In the genomic region with DNA sequence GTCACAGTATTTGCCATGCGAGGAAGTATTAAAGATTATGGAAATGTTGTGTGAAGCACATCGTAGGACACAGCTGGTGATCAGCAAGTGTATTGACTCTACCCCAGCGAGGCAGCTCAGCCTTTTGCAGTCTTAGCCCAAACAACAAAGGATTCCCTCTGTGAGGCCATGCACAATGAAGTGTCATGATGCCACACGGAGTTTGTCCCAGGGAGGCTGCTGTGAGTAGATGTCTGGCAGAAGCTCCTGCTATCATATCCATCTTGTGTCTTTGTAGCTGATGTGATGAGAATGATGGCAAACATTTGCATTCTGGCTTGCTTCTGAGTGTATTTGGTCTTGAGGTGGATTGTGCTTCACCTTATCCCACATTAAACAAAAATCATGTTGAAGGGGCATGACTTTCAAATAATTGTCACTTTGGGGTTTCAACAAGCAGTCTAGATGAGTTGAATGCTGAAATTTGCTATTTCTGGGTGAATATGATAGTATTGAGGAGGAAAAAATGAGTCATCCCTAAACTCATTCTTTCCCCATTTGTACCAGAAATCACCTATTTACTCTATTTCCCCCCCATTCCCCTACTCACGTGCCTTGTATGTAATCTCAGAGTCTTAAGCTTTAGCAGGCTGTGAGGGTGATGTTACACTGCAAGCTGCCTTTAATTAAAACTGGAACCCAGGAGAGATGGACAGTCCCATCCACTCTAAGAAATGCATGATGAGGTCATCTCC, we compare ENCODE assay signal across 16 cellular contexts.
A peak's percentile ranks its signal among the peaks of the same experiment; 100 is the strongest.
DNase-seq lines count a peak whose midpoint lies in the region; ATAC-seq and TF ChIP-seq lines count a peak whose summit lies in the region.
"Had no signal": no experiment of that assay in that cellular context is flagged by ENCODE, and none has a peak within 500 bp of the region (broad histone marks: within the 10 kb centered on the region; RNA-seq: fewer than 3 reads in every experiment).

No MANE protein-coding gene starts in this region.

- H3T11ph ChIP-seq in H9 (ENCODE audit: low read length) = no peak overlapping the region

- H2AFZ ChIP-seq in H9 (ENCODE audit: low read length) = no peak overlapping the region
- H2AFZ ChIP-seq in hepatocyte = no peak overlapping the region
- H2AFZ ChIP-seq: parathyroid adenoma had no signal

- H3K9me2 ChIP-seq in hepatocyte (replicated peaks; ENCODE audit: insufficient read depth) = no peaks in the 10 kb centered on the region

- no peak overlapping the region for H3K14ac ChIP-seq in H9 (ENCODE audit: insufficient read depth, low read length)

- no peak overlapping the region for H3K23ac ChIP-seq in H9 (ENCODE audit: insufficient read length, low read depth, low read length)
- no peak overlapping the region for H3K23ac ChIP-seq in mesendoderm (ENCODE audit: low read length)

- H2BK5ac ChIP-seq in H9 (ENCODE audit: insufficient read length, low read length) = no peak overlapping the region
- H2BK5ac ChIP-seq in mesendoderm (ENCODE audit: low read length) = no peak overlapping the region

- no peak overlapping the region for H4K8ac ChIP-seq in H9 (replicated peaks; ENCODE audit: insufficient read length, low read depth, low read length)
- no peak overlapping the region for H4K8ac ChIP-seq in mesendoderm (ENCODE audit: low read depth, low read length)

- no peaks in the 10 kb centered on the region for H3K23me2 ChIP-seq in H9 (ENCODE audit: insufficient read length, low read depth, low read length, poor library complexity, severe bottlenecking)

- TF ChIP-seq CTCF in H9 (conservative IDR thresholded peaks at IDR 0.05) (no peak), hepatocyte (IDR thresholded peaks at IDR 0.05; ENCODE audit: poor library complexity) (no peak)

- H3K36me3 ChIP-seq in adipocyte (ENCODE audit: control insufficient read depth, insufficient read depth, low read length, severe bottlenecking) (no peaks in the 10 kb centered on the region), mesendoderm (ENCODE audit: control insufficient read depth, insufficient read depth, low read length) (no peaks in the 10 kb centered on the region), hepatocyte (replicated peaks; ENCODE audit: insufficient read depth, low read depth) (no peaks in the 10 kb centered on the region)
- H3K36me3 ChIP-seq: heart left ventricle had no signal

- 0 out of 5 replicates have a peak overlapping the region, but pooled peaks of 1 of the 2 experiments have one; percentile 34 for H3K4me3 Mint-ChIP-seq in H9
- H3K4me3 Mint-ChIP-seq in natural killer cell treated with Interleukin-12 subunit alpha and Interleukin-12 subunit beta and Interleukin-15 and Interleukin-18, amount 100 ng/mL, for 72 hours = no peak overlapping the region
- H3K4me3 Mint-ChIP-seq: CD14-positive monocyte had no signal

- no CpG with 5 or more reads among the region's 5 CpGs for WGBS in H9 (ENCODE audit: extremely low coverage, insufficient read length, low lambda C conversion rate)
- WGBS in mesendoderm (ENCODE audit: extremely low coverage, insufficient coverage, low lambda C conversion rate) = no CpG with 5 or more reads among the region's 5 CpGs
- WGBS in hepatocyte (ENCODE audit: low lambda C conversion rate, missing lambda C conversion rate) = 60% methylated on average over 5 of the region's 5 CpGs

- peaks cover 3% of the 10 kb centered on the region; the same call in 1 of the 2 replicates for H3K27me3 Mint-ChIP-seq in H9 (ENCODE audit: low read depth)
- peaks cover 13% of the 10 kb centered on the region in 2 donors for H3K27me3 Mint-ChIP-seq in natural killer cell treated with Interleukin-12 subunit alpha and Interleukin-12 subunit beta and Interleukin-15 and Interleukin-18, amount 100 ng/mL, for 72 hours

- H3K18ac ChIP-seq in H9 (ENCODE audit: insufficient read length, low read depth, low read length) (no peak overlapping the region), mesendoderm (ENCODE audit: low read length) (no peak overlapping the region)

- H3K9me3 Mint-ChIP-seq in H9 = no peaks in the 10 kb centered on the region
- H3K9me3 Mint-ChIP-seq in natural killer cell treated with Interleukin-12 subunit alpha and Interleukin-12 subunit beta and Interleukin-15 and Interleukin-18, amount 100 ng/mL, for 72 hours = no peaks in the 10 kb centered on the region

- H3K4me2 ChIP-seq in H9 (ENCODE audit: insufficient read depth, insufficient read length, low read length) (no peak overlapping the region), mesendoderm (ENCODE audit: low read length) (no peak overlapping the region), hepatocyte (no peak overlapping the region)

- H3K4me3 ChIP-seq in adipocyte (ENCODE audit: low read length) = no peak overlapping the region
- H3K4me3 ChIP-seq in mesendoderm (ENCODE audit: low read length) = no peak overlapping the region
- H3K4me3 ChIP-seq in hepatocyte = no peak overlapping the region
- H3K4me3 ChIP-seq: heart left ventricle had no signal

- no peak for ATAC-seq in natural killer cell treated with Interleukin-12 subunit alpha and Interleukin-12 subunit beta and Interleukin-15 and Interleukin-18, amount 100 ng/mL, for 72 hours
- ATAC-seq: heart left ventricle, left cardiac atrium had no signal

- H2BK15ac ChIP-seq in H9 (ENCODE audit: low read depth, low read length) = no peak overlapping the region
- H2BK15ac ChIP-seq in mesendoderm (replicated peaks; ENCODE audit: low read depth) = no peak overlapping the region

- no peak overlapping the region for H4K91ac ChIP-seq in H9 (ENCODE audit: insufficient read length, low read depth, low read length)

- H2BK120ac ChIP-seq in H9 (ENCODE audit: low read depth, low read length, poor library complexity, severe bottlenecking) (no peak overlapping the region), mesendoderm (ENCODE audit: low read depth, low read length) (no peak overlapping the region)

- no peak overlapping the region for H3K27ac Mint-ChIP-seq in H9
- no peak overlapping the region for H3K27ac Mint-ChIP-seq in natural killer cell treated with Interleukin-12 subunit alpha and Interleukin-12 subunit beta and Interleukin-15 and Interleukin-18, amount 100 ng/mL, for 72 hours

- H2BK20ac ChIP-seq in H9 (ENCODE audit: low read depth, low read length, poor library complexity, severe bottlenecking) = no peak overlapping the region

- H3K27ac ChIP-seq in H9 (ENCODE audit: insufficient read length, low read depth, low read length) (no peak overlapping the region), mesendoderm (ENCODE audit: low read depth, low read length) (no peak overlapping the region), hepatocyte (no peak overlapping the region), substantia nigra (ENCODE audit: low read depth, low read length, poor library complexity, severe bottlenecking) (no peak overlapping the region)
- H3K27ac ChIP-seq: heart left ventricle, parathyroid adenoma had no signal

- peaks cover 8 to 20% of the 10 kb centered on the region in 2 experiments for H3K4me1 Mint-ChIP-seq in H9
- H3K4me1 Mint-ChIP-seq in natural killer cell treated with Interleukin-12 subunit alpha and Interleukin-12 subunit beta and Interleukin-15 and Interleukin-18, amount 100 ng/mL, for 72 hours (ENCODE audit: low read depth in 2 of 2) = no peaks in the 10 kb centered on the region
- H3K4me1 Mint-ChIP-seq: CD14-positive monocyte had no signal

- no peak overlapping the region for H2BK12ac ChIP-seq in H9 (ENCODE audit: insufficient read length, low read depth, low read length)

- no peak overlapping the region for H3K4ac ChIP-seq in H9 (ENCODE audit: low read depth, low read length)
- no peak overlapping the region for H3K4ac ChIP-seq in mesendoderm (ENCODE audit: low read depth, low read length)

- H3K9ac ChIP-seq in H9 (ENCODE audit: extremely low read depth, insufficient read length, low read length) (no peak overlapping the region), adipocyte (ENCODE audit: low read length) (no peak overlapping the region), mesendoderm (ENCODE audit: low read length) (no peak overlapping the region)
- H3K9ac ChIP-seq: parathyroid adenoma had no signal

- H4K5ac ChIP-seq in H9 (ENCODE audit: insufficient read length, low read depth, low read length) = no peak overlapping the region
- no peak overlapping the region for H4K5ac ChIP-seq in mesendoderm (ENCODE audit: low read length)

- no peaks in the 10 kb centered on the region; a peak in 1 of 7 replicates for H3K36me3 Mint-ChIP-seq in H9 (ENCODE audit: insufficient read depth in 1 of 3, low read depth in 3 of 3)
- no peaks in the 10 kb centered on the region for H3K36me3 Mint-ChIP-seq in natural killer cell treated with Interleukin-12 subunit alpha and Interleukin-12 subunit beta and Interleukin-15 and Interleukin-18, amount 100 ng/mL, for 72 hours
- H3K36me3 Mint-ChIP-seq: CD14-positive monocyte had no signal

- H3K4me1 ChIP-seq in H9 (ENCODE audit: insufficient read depth, low read length) (peaks cover 5% of the 10 kb centered on the region; the same call in 1 of the 2 replicates), adipocyte (ENCODE audit: control insufficient read depth, insufficient read depth, low read length) (peaks cover 3% of the 10 kb centered on the region), mesendoderm (ENCODE audit: control insufficient read depth, low read depth, low read length) (peaks cover 6% of the 10 kb centered on the region), hepatocyte (ENCODE audit: insufficient read depth) (peaks cover 4% of the 10 kb centered on the region)
- H3K4me1 ChIP-seq: heart left ventricle, parathyroid adenoma had no signal

- H3K79me2 ChIP-seq in H9 (ENCODE audit: insufficient read depth, low read length) (no peaks in the 10 kb centered on the region), mesendoderm (ENCODE audit: control insufficient read depth, insufficient read depth, low read length) (no peaks in the 10 kb centered on the region), hepatocyte (no peaks in the 10 kb centered on the region)
- H3K79me2 ChIP-seq: parathyroid adenoma had no signal

- H3K9me3 ChIP-seq in H9 (ENCODE audit: control insufficient read depth, low read depth, low read length) = no peaks in the 10 kb centered on the region
- H3K9me3 ChIP-seq in adipocyte (ENCODE audit: control insufficient read depth, low read length) = peaks cover 1% of the 10 kb centered on the region
- no peaks in the 10 kb centered on the region for H3K9me3 ChIP-seq in hepatocyte (ENCODE audit: low read depth)
- H3K9me3 ChIP-seq: heart left ventricle had no signal

- no peaks in the 10 kb centered on the region for H3K79me1 ChIP-seq in H9 (ENCODE audit: insufficient read depth, low read depth, low read length, poor library complexity, severe bottlenecking)
- no peaks in the 10 kb centered on the region for H3K79me1 ChIP-seq in mesendoderm (ENCODE audit: low read length)

- H2AK5ac ChIP-seq in H9 (ENCODE audit: insufficient read length, low read length) = no peak overlapping the region
- H2AK5ac ChIP-seq in mesendoderm (ENCODE audit: low read length) = no peak overlapping the region

- no peaks in the 10 kb centered on the region for H3K27me3 ChIP-seq in H9 (ENCODE audit: insufficient read depth, low read length)
- H3K27me3 ChIP-seq in adipocyte (replicated peaks; ENCODE audit: control insufficient read depth, insufficient read depth, low read length) = peaks cover 10% of the 10 kb centered on the region
- no peaks in the 10 kb centered on the region for H3K27me3 ChIP-seq in mesendoderm (ENCODE audit: insufficient read depth, low read length, poor library complexity)
- H3K27me3 ChIP-seq in hepatocyte = no peaks in the 10 kb centered on the region

- H4K20me1 ChIP-seq in H9 (ENCODE audit: control insufficient read depth, insufficient read depth, insufficient read length) (no peaks in the 10 kb centered on the region), hepatocyte (ENCODE audit: insufficient read depth, poor library complexity, severe bottlenecking) (no peaks in the 10 kb centered on the region)

- DNase-seq in NCI-H748 (lab: John Stamatoyannopoulos, UW; ENCODE audit: unreplicated experiment) (peak; percentile 28), NCI-H748 treated with DMSO at 0.1 percent for 48 hours (lab: John Stamatoyannopoulos, UW) (no peak), H9 (peak; percentile 34), adipocyte (ENCODE audit: low read depth) (peak; percentile 13), mesendoderm (peak; percentile 70), hepatocyte (ENCODE audit: low spot score) (no peak), substantia nigra (lab: John Stamatoyannopoulos, UW) (no peak)
- no peak for DNase-seq in natural killer cell treated with Interleukin-12 subunit alpha and Interleukin-12 subunit beta and Interleukin-15 and Interleukin-18, amount 100 ng/mL, for 72 hours (ENCODE audit: low spot score)
- DNase-seq: 8988T, DMS79, heart left ventricle, left cardiac atrium, NCI-H1092, NCI-H226 had no signal

- no peak overlapping the region for H3K56ac ChIP-seq in H9 (ENCODE audit: insufficient read length, low read depth, low read length)
- H3K56ac ChIP-seq in mesendoderm (ENCODE audit: low read length) = no peak overlapping the region

Comparison
In these comparisons a context has a peak if more than half of its experiments do, and no peak if none do; other contexts are left out.
1. DNase-seq: peak in NCI-H748 (single experiment), H9 (single experiment), adipocyte (single experiment) and mesendoderm (single experiment); none in NCI-H748 treated with DMSO at 0.1 percent for 48 hours (single experiment), hepatocyte (single experiment), natural killer cell treated with Interleukin-12 subunit alpha and Interleukin-12 subunit beta and Interleukin-15 and Interleukin-18, amount 100 ng/mL, for 72 hours (single experiment) and substantia nigra (0 of 49).